ENCODE assay signal across 11 cellular contexts in genomic region chr11:121520243-121521144, GRCh38.
DNase-seq lines count a peak whose midpoint lies in the region; ATAC-seq and TF ChIP-seq lines count a peak whose summit lies in the region.
"Had no signal": no experiment of that assay in that cellular context is flagged by ENCODE, and none has a peak within 500 bp of the region (broad histone marks: within the 10 kb centered on the region; RNA-seq: fewer than 3 reads in every experiment).

No MANE protein-coding gene starts in this region.

- peaks cover 6% of the 10 kb centered on the region for H3K9me3 ChIP-seq in CD4-positive, alpha-beta T cell (ENCODE audit: control insufficient read depth, low read length)
- no peaks in the 10 kb centered on the region for H3K9me3 ChIP-seq in Karpas-422 (ENCODE audit: low read length)
- peaks cover 3% of the 10 kb centered on the region for H3K9me3 ChIP-seq in mesenchymal stem cell (ENCODE audit: control insufficient read depth, low read length)

- H2BK12ac ChIP-seq in mesenchymal stem cell (ENCODE audit: low read length in 2 of 2): no peak overlapping the region

- H3K36me3 Mint-ChIP-seq in CD4-positive, alpha-beta T cell (ENCODE audit: low read depth): peaks cover 96% of the 10 kb centered on the region

- H3K4me3 ChIP-seq in Karpas-422 (ENCODE audit: low read length) (no peak overlapping the region), brain microvascular endothelial cell (ENCODE audit: low read depth, low read length) (no peak overlapping the region), mesenchymal stem cell (ENCODE audit: insufficient read depth in 1 of 2, low read depth in 1 of 2, low read length in 2 of 2) (no peak overlapping the region)
- H3K4me3 ChIP-seq: cardiac muscle cell had no signal

- no peaks in the 10 kb centered on the region for H3K27me3 Mint-ChIP-seq in CD4-positive, alpha-beta T cell

- no peaks in the 10 kb centered on the region for H3K9me3 Mint-ChIP-seq in CD4-positive, alpha-beta T cell

- H2BK15ac ChIP-seq in mesenchymal stem cell (ENCODE audit: low read depth, poor library complexity, severe bottlenecking): no peak overlapping the region

- H3K27me3 ChIP-seq in CD4-positive, alpha-beta T cell (ENCODE audit: control insufficient read depth, insufficient read depth, low read length): no peaks in the 10 kb centered on the region
- H3K27me3 ChIP-seq in Karpas-422 (ENCODE audit: low read length) (no peaks in the 10 kb centered on the region), brain microvascular endothelial cell (replicated peaks) (no peaks in the 10 kb centered on the region), mesenchymal stem cell (ENCODE audit: control insufficient read depth in 1 of 2, insufficient read depth in 1 of 2, low read length in 2 of 2) (no peaks in the 10 kb centered on the region)
- H3K27me3 ChIP-seq: cardiac muscle cell had no signal

- no peaks in the 10 kb centered on the region for H3K9me2 ChIP-seq in Karpas-422 (replicated peaks; ENCODE audit: insufficient read depth, low read length)

- H2AFZ ChIP-seq in Karpas-422 (ENCODE audit: low read length) (no peak overlapping the region), mesenchymal stem cell (ENCODE audit: low read depth, low read length) (no peak overlapping the region)

- H3K4me1 ChIP-seq in Karpas-422 (ENCODE audit: low read length) (peaks cover 42% of the 10 kb centered on the region), mesenchymal stem cell (ENCODE audit: control insufficient read depth, insufficient read depth, low read depth, low read length) (no peaks in the 10 kb centered on the region)

- in situ Hi-C loops in brain microvascular endothelial cell (cut with HindIII; ENCODE audit: low pct_ligation_motif_present, low sequenced_read_pairs): no loop called here

- 85% methylated on average over 3 of the region's 4 CpGs for WGBS in mesenchymal stem cell

- POLR2A ChIA-PET in CD4-positive, alpha-beta T cell (lab: Charles Lee): no interaction called here

- H3K36me3 ChIP-seq in Karpas-422 (ENCODE audit: insufficient read depth, low read length) (peaks cover 48% of the 10 kb centered on the region), brain microvascular endothelial cell (replicated peaks) (no peaks in the 10 kb centered on the region), mesenchymal stem cell (ENCODE audit: control insufficient read depth in 1 of 2, insufficient read depth in 2 of 2, low read depth in 1 of 2, low read length in 2 of 2) (no peaks in the 10 kb centered on the region)
- H3K36me3 ChIP-seq: cardiac muscle cell had no signal

- H2AK5ac ChIP-seq in mesenchymal stem cell (ENCODE audit: low read length, severe bottlenecking): no peak overlapping the region

- H3K79me1 ChIP-seq in mesenchymal stem cell (replicated peaks; ENCODE audit: low read length, poor library complexity, severe bottlenecking): no peaks in the 10 kb centered on the region

- DNase-seq in CD4-positive, alpha-beta T cell: no peak
- DNase-seq in Karpas-422 (no peak), brain microvascular endothelial cell (peak; percentile 42), mesenchymal stem cell (peak; percentile 84), DMS 273 treated with DMSO at 0.1 percent for 48 hours (lab: John Stamatoyannopoulos, UW) (no peak), GM10266 (ENCODE audit: extremely low spot score) (no peak), DMS153 treated with DMSO at 0.1 percent for 48 hours (lab: John Stamatoyannopoulos, UW; ENCODE audit: unreplicated experiment) (no peak)
- DNase-seq: activated CD4-positive, alpha-beta T cell treated with anti-CD3 and anti-CD28 coated beads for 1 hour; hypothalamus had no signal

- no peak for TF ChIP-seq CTCF in CD4-positive, alpha-beta T cell (IDR thresholded peaks at IDR 0.05)
- TF ChIP-seq CTCF in brain microvascular endothelial cell (IDR thresholded peaks at IDR 0.05; ENCODE audit: low read depth, low read length, missing control alignments) (no peak), GM10266 (IDR thresholded peaks at IDR 0.05; ENCODE audit: control insufficient read depth, insufficient read depth, low read depth, missing control alignments) (no peak)

- H3K4me1 Mint-ChIP-seq in CD4-positive, alpha-beta T cell (ENCODE audit: low read depth): peaks cover 51% of the 10 kb centered on the region

- no peak overlapping the region for H3K4ac ChIP-seq in mesenchymal stem cell (ENCODE audit: low read depth in 1 of 2, low read length in 2 of 2)

- no peak overlapping the region for H3K4me3 Mint-ChIP-seq in CD4-positive, alpha-beta T cell

- CTCF ChIA-PET in CD4-positive, alpha-beta T cell (lab: Charles Lee): interaction anchor here (1.5 kb wide), 1 partner anchor 27 kb away, joined by 3 read pairs; no protein-coding TSS in a partner anchor

- peak overlapping the region; percentile 59 for H3K27ac Mint-ChIP-seq in CD4-positive, alpha-beta T cell

- no peak overlapping the region for H2BK120ac ChIP-seq in mesenchymal stem cell (ENCODE audit: low read depth, low read length)

- H2BK5ac ChIP-seq in mesenchymal stem cell (ENCODE audit: low read depth, low read length, poor library complexity, severe bottlenecking): no peak overlapping the region

- 0 out of 2 replicates have a peak, but pooled peaks cover 4% of the 10 kb centered on the region for H4K20me1 ChIP-seq in Karpas-422 (ENCODE audit: insufficient read depth, low read depth, low read length)

- H3K14ac ChIP-seq in mesenchymal stem cell (ENCODE audit: low read length in 2 of 2): no peak overlapping the region

- ATAC-seq in CD4-positive, alpha-beta T cell (ENCODE audit: poor library complexity): no peak
- ATAC-seq in HG03521 (IDR thresholded peaks at IDR 0.05; ENCODE audit: unreplicated experiment): no peak

- no peak overlapping the region for H3K9ac ChIP-seq in Karpas-422 (ENCODE audit: low read length)
- H3K9ac ChIP-seq in mesenchymal stem cell (ENCODE audit: low read length): no peak overlapping the region

- H3K79me2 ChIP-seq in Karpas-422 (ENCODE audit: low read length): peaks cover 59% of the 10 kb centered on the region

- H3K4me2 ChIP-seq in Karpas-422 (ENCODE audit: low read depth, low read length, poor library complexity, severe bottlenecking) (peak overlapping the region; percentile 25), mesenchymal stem cell (ENCODE audit: low read length, poor library complexity, severe bottlenecking) (no peak overlapping the region)

- no peak overlapping the region for H4K91ac ChIP-seq in mesenchymal stem cell (ENCODE audit: low read length)

- H3K27ac ChIP-seq in CD4-positive, alpha-beta T cell (ENCODE audit: low read depth, low read length): no peak overlapping the region
- peak overlapping the region; percentile 54 for H3K27ac ChIP-seq in Karpas-422 (ENCODE audit: low read length)
- H3K27ac ChIP-seq in brain microvascular endothelial cell: no peak overlapping the region
- no peak overlapping the region for H3K27ac ChIP-seq in mesenchymal stem cell (ENCODE audit: low read length, poor library complexity, severe bottlenecking)
- H3K27ac ChIP-seq: cardiac muscle cell had no signal

- no peak overlapping the region for H4K8ac ChIP-seq in mesenchymal stem cell (ENCODE audit: low read length)

- intact Hi-C loops in CD4-positive, alpha-beta T cell (cut with DNase I, micrococcal nuclease): no loop called here

- H3K18ac ChIP-seq in mesenchymal stem cell (ENCODE audit: low read depth in 1 of 2, low read length in 2 of 2): no peak overlapping the region

- no peak overlapping the region for H3K23ac ChIP-seq in mesenchymal stem cell (ENCODE audit: low read length in 2 of 2)

Comparison
In these comparisons a context has a peak if more than half of its experiments do, and no peak if none do; other contexts are left out.
1. DNase-seq: peak in brain microvascular endothelial cell (single experiment) and mesenchymal stem cell (single experiment); none in CD4-positive, alpha-beta T cell (0 of 10), Karpas-422 (single experiment), DMS 273 treated with DMSO at 0.1 percent for 48 hours (single experiment), GM10266 (single experiment) and DMS153 treated with DMSO at 0.1 percent for 48 hours (single experiment).